In the genomic region with DNA sequence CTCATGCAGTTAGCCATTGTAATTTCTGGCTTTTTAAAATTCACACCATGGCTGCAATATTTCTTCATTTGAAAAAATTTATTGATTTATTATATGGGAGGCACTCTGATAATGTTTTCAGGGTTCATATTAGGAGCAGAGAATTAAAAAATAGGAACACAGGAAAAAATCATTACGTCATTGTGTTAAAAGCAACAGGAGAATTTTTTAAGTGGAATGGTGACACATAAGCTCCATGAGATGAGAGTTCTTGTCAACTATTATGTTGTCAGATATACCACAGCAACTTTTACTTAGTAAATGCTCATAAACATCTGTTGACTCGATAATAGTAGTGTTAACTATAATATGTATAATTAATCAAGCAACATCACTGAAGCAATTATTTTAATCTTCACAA, we compare ENCODE assay signal across 27 cellular contexts.
"Had no signal": no experiment of that assay in that cellular context is flagged by ENCODE, and none has a peak within 500 bp of the region (broad histone marks: within the 10 kb centered on the region; RNA-seq: fewer than 3 reads in every experiment).

No MANE protein-coding gene starts in this region.

- H3K4me1 ChIP-seq: stomach, suprapubic skin, testis, tibial artery, tibial nerve, transverse colon, upper lobe of left lung, upper lobe of right lung, uterus, vagina had no signal

- H3K27me3 ChIP-seq: stomach, suprapubic skin, testis, thyroid gland, tibial artery, tibial nerve, transverse colon, upper lobe of left lung, upper lobe of right lung, uterus, vagina had no signal

- ATAC-seq: stimulated activated effector memory CD8-positive, alpha-beta T cell treated with anti-CD3 and anti-CD28 coated beads, Interleukin-12 subunit alpha, Interleukin-12 subunit beta, amount 100 ng/mL, for 72 hours; stimulated activated memory B cell treated with anti-CD40 and anti-IgM and Interleukin-4, amounts not matched to agents 10 μg/mL and 1 μg/mL and 100 μg/mL, for 72 hours; stimulated activated naive B cell treated with anti-CD40 and anti-IgM and Interleukin-4, amounts not matched to agents 10 μg/mL and 1 μg/mL and 100 μg/mL, for 72 hours; stimulated activated naive CD8-positive, alpha-beta T cell treated with anti-CD3 and anti-CD28 coated beads, Interleukin-15, amount 100 ng/mL, for 72 hours; stimulated activated naive CD8-positive, alpha-beta T cell treated with anti-CD3 and anti-CD28 coated beads, Interleukin-15, Interleukin-2, amounts not matched to agents 100 U/mL and 50 U/mL, for 24 hours; upper lobe of right lung had no signal

- H3K27ac ChIP-seq: stomach, suprapubic skin, testis, thoracic aorta, thyroid gland, tibial artery, tibial nerve, transverse colon, upper lobe of left lung, upper lobe of right lung, uterus, vagina had no signal

- H3K4me3 ChIP-seq: stomach, suprapubic skin, testis, thoracic aorta, thyroid gland, tibial artery, tibial nerve, transverse colon, upper lobe of left lung, upper lobe of right lung, uterus, vagina had no signal

- DNase-seq: stimulated activated CD4-positive, alpha-beta T cell treated with anti-CD3 and anti-CD28 coated beads, Interleukin-2, amount 100 ng/mL, for 48 hours; stimulated activated CD4-positive, alpha-beta T cell treated with anti-CD3 and anti-CD28 coated beads, Interleukin-4, amount 100 ng/mL, for 1 hour; stimulated activated CD4-positive, alpha-beta T cell treated with anti-CD3 and anti-CD28 coated beads, Interleukin-4, amount 100 ng/mL, for 24 hours; stimulated activated CD4-positive, alpha-beta T cell treated with anti-CD3 and anti-CD28 coated beads, Interleukin-4, amount 100 ng/mL, for 4 hours; stimulated activated CD8-positive, alpha-beta memory T cell treated with anti-CD3 and anti-CD28 coated beads, Interleukin-4, amount 100 ng/mL, for 48 hours; stimulated activated naive B cell treated with anti-CD40 and anti-IgM and Interleukin-4, amounts not matched to agents 10 μg/mL and 1 μg/mL and 100 μg/mL, for 72 hours; stimulated activated naive CD4-positive, alpha-beta T cell; stimulated activated naive CD4-positive, alpha-beta T cell treated with Interleukin-2 at 50 U/mL for 16 hours; stimulated activated naive CD8-positive, alpha-beta T cell treated with anti-CD3 and anti-CD28 coated beads, Interleukin-15, amount 100 ng/mL, for 72 hours; stimulated activated naive CD8-positive, alpha-beta T cell treated with anti-CD3 and anti-CD28 coated beads, Interleukin-15, Interleukin-2, amounts not matched to agents 100 U/mL and 50 U/mL, for 24 hours; stomach; substantia nigra; testis; thyroid gland; tibial artery; transverse colon; trophoblast cell; upper lobe of left lung; upper lobe of right lung; uterus had no signal

- FAIRE-seq: urothelium cell line had no signal

- H3K9me3 ChIP-seq: stomach, suprapubic skin, testis, thoracic aorta, thyroid gland, tibial artery, tibial nerve, transverse colon, upper lobe of left lung, upper lobe of right lung, uterus, vagina had no signal

- H3K36me3 ChIP-seq: stomach, suprapubic skin, thoracic aorta, thyroid gland, tibial artery, tibial nerve, transverse colon, upper lobe of left lung, upper lobe of right lung, uterus, vagina had no signal
